In the genomic region with DNA sequence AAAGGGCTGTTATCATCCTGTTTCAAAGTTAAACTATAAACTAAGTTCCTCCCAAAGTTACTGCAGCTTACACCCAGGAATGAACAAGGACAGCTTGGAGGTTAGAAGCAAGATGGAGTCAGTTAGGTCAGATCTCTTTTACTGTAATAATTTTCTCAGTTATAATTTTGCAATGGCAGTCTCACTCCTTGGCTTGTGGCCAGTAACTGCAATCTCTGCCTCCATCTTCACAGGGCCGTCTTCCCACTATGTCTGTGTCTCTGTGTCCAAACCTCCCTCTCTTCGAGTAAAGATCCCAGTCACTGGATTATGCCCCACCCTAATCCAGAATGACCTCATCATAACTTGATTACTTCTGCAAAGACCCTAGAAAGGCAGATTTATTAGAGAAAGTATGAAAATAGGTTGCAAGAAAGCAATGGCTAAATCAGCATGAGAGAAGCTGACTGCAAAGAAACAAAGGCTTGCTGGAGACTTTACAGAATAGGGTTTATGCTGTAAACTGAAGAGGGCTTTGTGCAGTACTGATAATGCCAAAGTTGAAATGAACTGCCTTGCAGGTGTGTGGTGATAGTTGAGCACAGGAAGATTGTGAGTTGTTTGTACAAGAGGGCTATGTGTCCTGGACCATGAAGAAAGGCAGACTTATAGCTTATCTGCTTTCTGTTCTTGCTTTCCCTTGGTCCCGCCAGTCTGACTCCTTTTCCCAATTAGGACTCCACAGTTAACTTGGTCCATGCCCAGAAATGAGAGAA, we compare ENCODE assay signal across 33 cellular contexts. TPM values are rescaled to one million over a fixed set of nuclear protein-coding genes. Genes with fewer than 3 reads are reported as not detected.
"Had no signal": no experiment of that assay in that cellular context is flagged by ENCODE, and none has a peak within 500 bp of the region (broad histone marks: within the 10 kb centered on the region; RNA-seq: fewer than 3 reads in every experiment).

No MANE protein-coding gene starts in this region.

- H3K4me1 ChIP-seq: pancreas, prostate gland, uterus had no signal

- H3K27ac ChIP-seq: left ventricle myocardium inferior, pancreas, prostate gland, sigmoid colon, spleen, suprapubic skin, thoracic aorta, tibial artery, uterus had no signal

- H3K36me3 Mint-ChIP-seq: immature natural killer cell had no signal

- H3K9me3 Mint-ChIP-seq: natural killer cell; stimulated activated effector memory CD8-positive, alpha-beta T cell treated with anti-CD3 and anti-CD28 coated beads, Interleukin-12 subunit alpha, Interleukin-12 subunit beta, amount 100 ng/mL, for 72 hours had no signal

- H3K27ac Mint-ChIP-seq: immature natural killer cell; mesothelial cell of epicardium; naive B cell; natural killer cell; stimulated activated effector memory CD8-positive, alpha-beta T cell treated with anti-CD3 and anti-CD28 coated beads, Interleukin-12 subunit alpha, Interleukin-12 subunit beta, amount 100 ng/mL, for 72 hours; stimulated activated naive CD8-positive, alpha-beta T cell treated with anti-CD3 and anti-CD28 coated beads, Interleukin-15, Interleukin-2, amounts not matched to agents 100 ng/mL and 50 ng/mL, for 24 hours had no signal

- H3K4me3 ChIP-seq: left ventricle myocardium inferior, lung, pancreas, prostate gland, sigmoid colon, spleen, suprapubic skin, thoracic aorta, tibial artery, uterus had no signal

- H3K4me3 Mint-ChIP-seq: immature natural killer cell; mesothelial cell of epicardium; natural killer cell; stimulated activated effector memory CD8-positive, alpha-beta T cell treated with anti-CD3 and anti-CD28 coated beads, Interleukin-12 subunit alpha, Interleukin-12 subunit beta, amount 100 ng/mL, for 72 hours; stimulated activated naive CD8-positive, alpha-beta T cell treated with anti-CD3 and anti-CD28 coated beads, Interleukin-15, Interleukin-2, amounts not matched to agents 100 ng/mL and 50 ng/mL, for 24 hours had no signal

- ATAC-seq: natural killer cell; pancreas; right cardiac atrium; stimulated activated effector memory CD8-positive, alpha-beta T cell treated with anti-CD3 and anti-CD28 coated beads, Interleukin-12 subunit alpha, Interleukin-12 subunit beta, amount 100 ng/mL, for 72 hours had no signal

- H3K9me3 ChIP-seq: pancreas, prostate gland, sigmoid colon, spleen, suprapubic skin, thoracic aorta, tibial artery, uterus had no signal

- DNase-seq: hippocampal formation; immature natural killer cell; islet precursor cell; left ventricle myocardium inferior; mesendoderm; naive B cell; natural killer cell; nucleus accumbens; pancreas; posterior cingulate gyrus; retina; right cardiac atrium; sigmoid colon; small intestine; spleen; stimulated activated CD4-positive, alpha-beta T cell treated with anti-CD3 and anti-CD28 coated beads, Interleukin-4, amount 100 ng/mL, for 24 hours; stimulated activated naive CD4-positive, alpha-beta T cell; tibial artery; trophoblast cell; uterus had no signal

- H3K27me3 ChIP-seq: uterus had no signal

- H3K36me3 ChIP-seq: left ventricle myocardium inferior, pancreas, prostate gland, sigmoid colon, spleen, suprapubic skin, thoracic aorta, tibial artery, uterus had no signal

RNA-seq across cellular contexts. Expression of a gene that starts 28.4 kb away (rescaled TPM):
- total RNA-seq: kidney epithelial cell, left ventricle myocardium inferior, lower leg skin, mesothelial cell of epicardium, mononuclear cell, natural killer cell, osteoblast, pancreas, right cardiac atrium, sigmoid colon, spleen, subcutaneous adipose tissue, suprapubic skin, thoracic aorta, ureter, uterus had no signal

RNA-seq across cellular contexts. Expression of a gene that starts 38.5 kb away (rescaled TPM):
- total RNA-seq: kidney epithelial cell, left ventricle myocardium inferior, lower leg skin, lung, mesothelial cell of epicardium, mononuclear cell, natural killer cell, osteoblast, pancreas, prostate gland, right cardiac atrium, sigmoid colon, spleen, subcutaneous adipose tissue, suprapubic skin, thoracic aorta, ureter, uterus had no signal
